ENCODE assay signal across 1 cellular context in the genomic region with DNA sequence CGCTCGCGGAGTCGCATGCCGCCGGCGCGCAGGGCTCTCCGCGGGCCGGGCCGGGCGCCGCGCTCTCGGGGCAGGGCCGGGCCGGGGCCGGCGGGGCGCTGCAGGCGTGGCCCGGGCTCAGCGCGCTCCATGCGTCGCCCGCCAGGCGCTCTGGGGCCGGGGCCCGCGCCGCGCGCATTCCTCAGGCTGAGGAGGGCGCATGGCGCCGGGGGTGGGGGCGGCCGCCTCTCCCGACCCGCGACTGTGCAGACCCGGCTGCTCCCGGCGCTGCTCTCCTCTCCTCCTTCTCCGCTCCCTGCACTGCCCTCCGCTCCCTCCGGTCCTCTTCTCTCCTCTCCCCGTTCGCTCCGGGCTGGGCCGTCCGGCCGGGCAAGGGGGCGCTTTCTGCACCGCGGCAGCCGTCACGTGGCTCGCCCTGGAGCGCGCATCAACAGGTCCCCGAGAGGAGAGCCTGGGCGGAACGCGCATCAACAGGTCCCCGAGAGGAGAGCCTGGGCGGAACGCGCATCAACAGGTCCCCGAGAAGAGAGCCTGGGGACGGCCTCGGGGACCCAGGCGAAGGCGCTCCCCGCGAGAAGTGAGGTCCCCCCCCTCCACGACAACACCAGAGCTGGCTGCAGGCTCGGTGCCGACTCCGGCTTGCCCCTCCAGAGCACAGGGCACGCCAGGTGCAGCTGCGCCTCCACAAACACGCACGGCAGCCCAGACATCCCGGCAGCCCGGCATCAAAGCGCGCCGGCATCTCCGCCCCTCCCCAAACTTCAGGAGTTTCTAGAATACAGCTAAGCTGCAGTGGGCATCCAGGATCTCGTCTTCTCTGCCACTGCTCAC.
TF ChIP-seq lines count a peak whose summit lies in the region.

No MANE protein-coding gene starts in this region.

TF ChIP-seq in HepG2, 621 proteins besides CTCF, POLR2A, EP300 and RAD21 (continued from another document and continues in another):
- 0 out of 2 replicates have a peak, but pooled peaks have one; percentile 26 for TF ChIP-seq BHLHE40 (IDR thresholded peaks at IDR 0.05; ENCODE audit: low read length)
- TF ChIP-seq, protein P1, sequence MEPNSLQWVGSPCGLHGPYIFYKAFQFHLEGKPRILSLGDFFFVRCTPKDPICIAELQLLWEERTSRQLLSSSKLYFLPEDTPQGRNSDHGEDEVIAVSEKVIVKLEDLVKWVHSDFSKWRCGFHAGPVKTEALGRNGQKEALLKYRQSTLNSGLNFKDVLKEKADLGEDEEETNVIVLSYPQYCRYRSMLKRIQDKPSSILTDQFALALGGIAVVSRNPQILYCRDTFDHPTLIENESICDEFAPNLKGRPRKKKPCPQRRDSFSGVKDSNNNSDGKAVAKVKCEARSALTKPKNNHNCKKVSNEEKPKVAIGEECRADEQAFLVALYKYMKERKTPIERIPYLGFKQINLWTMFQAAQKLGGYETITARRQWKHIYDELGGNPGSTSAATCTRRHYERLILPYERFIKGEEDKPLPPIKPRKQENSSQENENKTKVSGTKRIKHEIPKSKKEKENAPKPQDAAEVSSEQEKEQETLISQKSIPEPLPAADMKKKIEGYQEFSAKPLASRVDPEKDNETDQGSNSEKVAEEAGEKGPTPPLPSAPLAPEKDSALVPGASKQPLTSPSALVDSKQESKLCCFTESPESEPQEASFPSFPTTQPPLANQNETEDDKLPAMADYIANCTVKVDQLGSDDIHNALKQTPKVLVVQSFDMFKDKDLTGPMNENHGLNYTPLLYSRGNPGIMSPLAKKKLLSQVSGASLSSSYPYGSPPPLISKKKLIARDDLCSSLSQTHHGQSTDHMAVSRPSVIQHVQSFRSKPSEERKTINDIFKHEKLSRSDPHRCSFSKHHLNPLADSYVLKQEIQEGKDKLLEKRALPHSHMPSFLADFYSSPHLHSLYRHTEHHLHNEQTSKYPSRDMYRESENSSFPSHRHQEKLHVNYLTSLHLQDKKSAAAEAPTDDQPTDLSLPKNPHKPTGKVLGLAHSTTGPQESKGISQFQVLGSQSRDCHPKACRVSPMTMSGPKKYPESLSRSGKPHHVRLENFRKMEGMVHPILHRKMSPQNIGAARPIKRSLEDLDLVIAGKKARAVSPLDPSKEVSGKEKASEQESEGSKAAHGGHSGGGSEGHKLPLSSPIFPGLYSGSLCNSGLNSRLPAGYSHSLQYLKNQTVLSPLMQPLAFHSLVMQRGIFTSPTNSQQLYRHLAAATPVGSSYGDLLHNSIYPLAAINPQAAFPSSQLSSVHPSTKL (CRISPR knock-in tag; IDR thresholded peaks at IDR 0.05), result peak; percentile 14; the same call in 1 of the 2 replicates
- no peak for TF ChIP-seq ZSCAN22 (CRISPR knock-in tag; IDR thresholded peaks at IDR 0.05)
- no peak for TF ChIP-seq SMAD1 (CRISPR knock-in tag; IDR thresholded peaks at IDR 0.05; ENCODE audit: borderline replicate concordance, low read depth)
- peak; percentile 49 for TF ChIP-seq ZFX (CRISPR knock-in tag; IDR thresholded peaks at IDR 0.05; ENCODE audit: low read depth)
- TF ChIP-seq ZEB1 (IDR thresholded peaks at IDR 0.05; ENCODE audit: insufficient replicate concordance, low read depth), result no peak
- no peak for TF ChIP-seq TOE1 (CRISPR knock-in tag; IDR thresholded peaks at IDR 0.05)
- TF ChIP-seq TSC22D2 (CRISPR knock-in tag; IDR thresholded peaks at IDR 0.05; ENCODE audit: borderline replicate concordance), result no peak
- no peak for TF ChIP-seq MED8 (CRISPR knock-in tag; IDR thresholded peaks at IDR 0.05; ENCODE audit: insufficient replicate concordance)
- TF ChIP-seq RFX5 (IDR thresholded peaks at IDR 0.05; ENCODE audit: low read depth, low read length), result no peak
- TF ChIP-seq ZC3H13 (CRISPR knock-in tag; IDR thresholded peaks at IDR 0.05), result no peak
- no peak for TF ChIP-seq NR2F1 (CRISPR knock-in tag; IDR thresholded peaks at IDR 0.05)
- TF ChIP-seq GLMP (CRISPR knock-in tag; IDR thresholded peaks at IDR 0.05; ENCODE audit: borderline replicate concordance), result no peak
- no peak for TF ChIP-seq RFXAP (CRISPR knock-in tag; IDR thresholded peaks at IDR 0.05; ENCODE audit: borderline replicate concordance)
- 0 out of 2 replicates have a peak, but pooled peaks have one; percentile 13 for TF ChIP-seq ZNF792 (CRISPR knock-in tag; IDR thresholded peaks at IDR 0.05)
- no peak for TF ChIP-seq MTA3 (CRISPR knock-in tag; IDR thresholded peaks at IDR 0.05)
- no peak for TF ChIP-seq KDM1A (CRISPR knock-in tag; IDR thresholded peaks at IDR 0.05)
- TF ChIP-seq ZNF746 (CRISPR knock-in tag; IDR thresholded peaks at IDR 0.05), result no peak
- no peak for TF ChIP-seq EEA1 (CRISPR knock-in tag; IDR thresholded peaks at IDR 0.05; ENCODE audit: borderline replicate concordance)
- TF ChIP-seq STAG1 (CRISPR knock-in tag; IDR thresholded peaks at IDR 0.05), result no peak
- no peak for TF ChIP-seq KIAA2018 (CRISPR knock-in tag; IDR thresholded peaks at IDR 0.05; ENCODE audit: borderline replicate concordance)
- no peak for TF ChIP-seq ZNF121 (CRISPR knock-in tag; IDR thresholded peaks at IDR 0.05)
- no peak for TF ChIP-seq ZNF724P (CRISPR knock-in tag; IDR thresholded peaks at IDR 0.05; ENCODE audit: borderline replicate concordance)
- TF ChIP-seq ZNF225 (CRISPR knock-in tag; IDR thresholded peaks at IDR 0.05), result no peak
- TF ChIP-seq, protein P2, sequence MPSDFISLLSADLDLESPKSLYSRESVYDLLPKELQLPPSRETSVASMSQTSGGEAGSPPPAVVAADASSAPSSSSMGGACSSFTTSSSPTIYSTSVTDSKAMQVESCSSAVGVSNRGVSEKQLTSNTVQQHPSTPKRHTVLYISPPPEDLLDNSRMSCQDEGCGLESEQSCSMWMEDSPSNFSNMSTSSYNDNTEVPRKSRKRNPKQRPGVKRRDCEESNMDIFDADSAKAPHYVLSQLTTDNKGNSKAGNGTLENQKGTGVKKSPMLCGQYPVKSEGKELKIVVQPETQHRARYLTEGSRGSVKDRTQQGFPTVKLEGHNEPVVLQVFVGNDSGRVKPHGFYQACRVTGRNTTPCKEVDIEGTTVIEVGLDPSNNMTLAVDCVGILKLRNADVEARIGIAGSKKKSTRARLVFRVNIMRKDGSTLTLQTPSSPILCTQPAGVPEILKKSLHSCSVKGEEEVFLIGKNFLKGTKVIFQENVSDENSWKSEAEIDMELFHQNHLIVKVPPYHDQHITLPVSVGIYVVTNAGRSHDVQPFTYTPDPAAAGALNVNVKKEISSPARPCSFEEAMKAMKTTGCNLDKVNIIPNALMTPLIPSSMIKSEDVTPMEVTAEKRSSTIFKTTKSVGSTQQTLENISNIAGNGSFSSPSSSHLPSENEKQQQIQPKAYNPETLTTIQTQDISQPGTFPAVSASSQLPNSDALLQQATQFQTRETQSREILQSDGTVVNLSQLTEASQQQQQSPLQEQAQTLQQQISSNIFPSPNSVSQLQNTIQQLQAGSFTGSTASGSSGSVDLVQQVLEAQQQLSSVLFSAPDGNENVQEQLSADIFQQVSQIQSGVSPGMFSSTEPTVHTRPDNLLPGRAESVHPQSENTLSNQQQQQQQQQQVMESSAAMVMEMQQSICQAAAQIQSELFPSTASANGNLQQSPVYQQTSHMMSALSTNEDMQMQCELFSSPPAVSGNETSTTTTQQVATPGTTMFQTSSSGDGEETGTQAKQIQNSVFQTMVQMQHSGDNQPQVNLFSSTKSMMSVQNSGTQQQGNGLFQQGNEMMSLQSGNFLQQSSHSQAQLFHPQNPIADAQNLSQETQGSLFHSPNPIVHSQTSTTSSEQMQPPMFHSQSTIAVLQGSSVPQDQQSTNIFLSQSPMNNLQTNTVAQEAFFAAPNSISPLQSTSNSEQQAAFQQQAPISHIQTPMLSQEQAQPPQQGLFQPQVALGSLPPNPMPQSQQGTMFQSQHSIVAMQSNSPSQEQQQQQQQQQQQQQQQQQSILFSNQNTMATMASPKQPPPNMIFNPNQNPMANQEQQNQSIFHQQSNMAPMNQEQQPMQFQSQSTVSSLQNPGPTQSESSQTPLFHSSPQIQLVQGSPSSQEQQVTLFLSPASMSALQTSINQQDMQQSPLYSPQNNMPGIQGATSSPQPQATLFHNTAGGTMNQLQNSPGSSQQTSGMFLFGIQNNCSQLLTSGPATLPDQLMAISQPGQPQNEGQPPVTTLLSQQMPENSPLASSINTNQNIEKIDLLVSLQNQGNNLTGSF (CRISPR knock-in tag; IDR thresholded peaks at IDR 0.05), result no peak
- TF ChIP-seq, protein P3, sequence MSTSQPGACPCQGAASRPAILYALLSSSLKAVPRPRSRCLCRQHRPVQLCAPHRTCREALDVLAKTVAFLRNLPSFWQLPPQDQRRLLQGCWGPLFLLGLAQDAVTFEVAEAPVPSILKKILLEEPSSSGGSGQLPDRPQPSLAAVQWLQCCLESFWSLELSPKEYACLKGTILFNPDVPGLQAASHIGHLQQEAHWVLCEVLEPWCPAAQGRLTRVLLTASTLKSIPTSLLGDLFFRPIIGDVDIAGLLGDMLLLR (CRISPR knock-in tag; IDR thresholded peaks at IDR 0.05), result no peak
- no peak for TF ChIP-seq ZNF207 (IDR thresholded peaks at IDR 0.05; ENCODE audit: borderline replicate concordance)
